Comparison of ENCODE assay signal across 1 cellular context in genomic region chr15:49135893-49136292, GRCh38.
TF ChIP-seq lines count a peak whose summit lies in the region.

No MANE protein-coding gene starts in this region.

TF ChIP-seq in IMR-90, 13 proteins besides CTCF, POLR2A, EP300 and RAD21:
- TF ChIP-seq MXI1 (IDR thresholded peaks at IDR 0.05; ENCODE audit: borderline replicate concordance, low read depth, low read length) (no peak), CEBPB (IDR thresholded peaks at IDR 0.05; ENCODE audit: low read depth, low read length) (peak; percentile 78), FOS (IDR thresholded peaks at IDR 0.05; ENCODE audit: low read depth, low read length) (peak; percentile 77)
